ENCODE assay signal across 8 cellular contexts in genomic region chr20:1326031-1326930, GRCh38. TPM values are rescaled to one million over a fixed set of nuclear protein-coding genes. Genes with fewer than 3 reads are reported as not detected.
A peak's percentile ranks its signal among the peaks of the same experiment; 100 is the strongest.
DNase-seq lines count a peak whose midpoint lies in the region; ATAC-seq and TF ChIP-seq lines count a peak whose summit lies in the region.

No MANE protein-coding gene starts in this region.

- POLR2A ChIA-PET in RWPE1 (lab: Yijun Ruan, JAX; ENCODE audit: low non-redundant PET), result interaction anchor here (0.7 to 1.3 kb wide), 3 partner anchors 45 to 116 kb away, joined by 3 to 4 read pairs (median 4); no protein-coding TSS in a partner anchor

- WGBS in prostate gland, result 35% methylated on average over 10 of the region's 10 CpGs

- peak overlapping the region; percentile 89 for H3K4me2 ChIP-seq in DND-41 (ENCODE audit: insufficient read depth, low read length)

- H3K27ac ChIP-seq in DND-41 (ENCODE audit: low read length) (peak overlapping the region; percentile 97), RWPE1 (peak overlapping the region; percentile 90), foreskin keratinocyte (peak overlapping the region; percentile 98), prostate gland (peak overlapping the region; percentile 91 to 93)

- intact Hi-C loops in prostate gland (cut with DNase I), result loop anchor here (5.0 kb wide), 1 partner anchor 66 kb away; the partner anchor contains the start of gene FKBP1A

- H3K9me3 ChIP-seq in DND-41 (ENCODE audit: insufficient read depth, low read length, severe bottlenecking) (no peaks in the 10 kb centered on the region), prostate gland (no peaks in the 10 kb centered on the region)

- peak overlapping the region; percentile 96 for H2AFZ ChIP-seq in DND-41 (ENCODE audit: low read depth, low read length)

- H3K4me1 ChIP-seq in DND-41 (ENCODE audit: insufficient read depth, low read length) (peaks cover 41% of the 10 kb centered on the region), foreskin keratinocyte (peaks cover 46% of the 10 kb centered on the region), prostate gland (replicated peaks) (no peaks in the 10 kb centered on the region)

- TF ChIP-seq CTCF in DND-41 (IDR thresholded peaks at IDR 0.05; ENCODE audit: borderline replicate concordance, extremely low read depth, low read length, poor library complexity, severe bottlenecking) (no peak), RWPE1 (conservative IDR thresholded peaks at IDR 0.05; ENCODE audit: low read depth) (no peak), foreskin keratinocyte (conservative IDR thresholded peaks at IDR 0.05) (no peak), prostate gland (IDR thresholded peaks at IDR 0.05) (no peak)

- no peak for ATAC-seq in DND-41 (ENCODE audit: insufficient read depth, low read depth)
- ATAC-seq in foreskin keratinocyte, result no peak
- ATAC-seq in GM19035 (IDR thresholded peaks at IDR 0.05; ENCODE audit: unreplicated experiment), result no peak

- DNase-seq in DND-41 (peak; percentile 3), RWPE1 (ENCODE audit: low spot score) (no peak), foreskin keratinocyte (no peak), prostate gland (ENCODE audit: low spot score) (no peak), NCI-H1417 (lab: John Stamatoyannopoulos, UW) (no peak), cortex of kidney (lab: John Stamatoyannopoulos, UW) (no peak)
- no peak for DNase-seq in stimulated activated CD4-positive, alpha-beta T cell treated with anti-CD3 and anti-CD28 coated beads, Interleukin-15, amount 100 ng/mL, for 24 hours

- CTCF ChIA-PET in RWPE1 (lab: Yijun Ruan, JAX), result interaction anchor here (0.6 kb wide), 1 partner anchor 203 kb away, joined by 3 read pairs; no protein-coding TSS in a partner anchor

- H3K4me3 ChIP-seq in DND-41 (ENCODE audit: low read depth in 1 of 2, low read length in 2 of 2) (peak overlapping the region; percentile 78 to 93), prostate gland (peak overlapping the region; percentile 71 to 78)

- no peak for TF ChIP-seq POLR2A in prostate gland (IDR thresholded peaks at IDR 0.05)

- H3K79me2 ChIP-seq in DND-41 (ENCODE audit: insufficient read depth, low read length), result peaks cover 60% of the 10 kb centered on the region

- H3K36me3 ChIP-seq in DND-41 (ENCODE audit: insufficient read depth, low read length), result peaks cover 29% of the 10 kb centered on the region
- H3K36me3 ChIP-seq in prostate gland, result no peaks in the 10 kb centered on the region

- H3K9ac ChIP-seq in DND-41 (ENCODE audit: low read depth, low read length), result peak overlapping the region; percentile 96

- H3K27me3 ChIP-seq in DND-41 (ENCODE audit: insufficient read depth, low read length, poor library complexity) (no peaks in the 10 kb centered on the region), foreskin keratinocyte (no peaks in the 10 kb centered on the region), prostate gland (replicated peaks; ENCODE audit: insufficient read depth) (no peaks in the 10 kb centered on the region)

- H4K20me1 ChIP-seq in DND-41 (ENCODE audit: insufficient read depth, low read length), result peaks cover 45% of the 10 kb centered on the region

RNA-seq across cellular contexts. Expression of gene SDCBP2, which starts 2.7 kb away (rescaled TPM):
- total RNA-seq in foreskin keratinocyte (2.9 and 5.3 TPM in 2 replicates), prostate gland (1 to 10 TPM; 4.0 to 7.3 TPM)
- polyA plus RNA-seq in foreskin keratinocyte, result 3.8 and 6.3 TPM in 2 replicates
